ENCODE assay signal across 1 cellular context in genomic region chr22:38700789-38701628, GRCh38.
A peak's percentile ranks its signal among the peaks of the same experiment; 100 is the strongest.
TF ChIP-seq lines count a peak whose summit lies in the region.

JOSD1 (minus strand) TSS chr22:38700943; CDS start chr22:38699987, 956 bp downstream.

TF ChIP-seq in HepG2, 621 proteins besides CTCF, POLR2A, EP300 and RAD21 (continued from another document and continues in another):
- TF ChIP-seq E2F2 (CRISPR knock-in tag; IDR thresholded peaks at IDR 0.05; ENCODE audit: borderline replicate concordance) (peak; percentile 87), ESRRA (CRISPR knock-in tag; IDR thresholded peaks at IDR 0.05; ENCODE audit: low read depth) (no peak; the same call in 1 of the 2 replicates), ZNF619 (CRISPR knock-in tag; IDR thresholded peaks at IDR 0.05) (no peak), ZNF503 (CRISPR knock-in tag; IDR thresholded peaks at IDR 0.05) (peak; percentile 55; the same call in 1 of the 2 replicates), ATF1 (CRISPR knock-in tag; IDR thresholded peaks at IDR 0.05) (peak; percentile 89), ZNF180 (CRISPR knock-in tag; IDR thresholded peaks at IDR 0.05; ENCODE audit: borderline replicate concordance, low read depth) (peak; percentile 77; the same call in 1 of the 2 replicates), DR1 (CRISPR knock-in tag; IDR thresholded peaks at IDR 0.05) (no peak), HOMEZ (CRISPR knock-in tag; IDR thresholded peaks at IDR 0.05; ENCODE audit: low read depth) (no peak), HOXA3 (CRISPR knock-in tag; IDR thresholded peaks at IDR 0.05) (peak; percentile 100), KLF15 (CRISPR knock-in tag; IDR thresholded peaks at IDR 0.05; ENCODE audit: borderline replicate concordance) (peak; percentile 67; the same call in 1 of the 2 replicates), ADNP (CRISPR knock-in tag; IDR thresholded peaks at IDR 0.05) (no peak), TRIM24 (CRISPR knock-in tag; IDR thresholded peaks at IDR 0.05) (no peak), SRSF1 (optimal IDR thresholded peaks at IDR 0.05; ENCODE audit: low read depth, low read length) (peak; percentile 70), ZBTB25 (CRISPR knock-in tag; IDR thresholded peaks at IDR 0.05) (peak; percentile 79; the same call in 1 of the 2 replicates), ARID4A (CRISPR knock-in tag; IDR thresholded peaks at IDR 0.05; ENCODE audit: borderline replicate concordance) (peak; percentile 90; the same call in 1 of the 2 replicates), ATAD3A (CRISPR knock-in tag; IDR thresholded peaks at IDR 0.05) (no peak), ZNF317 (CRISPR knock-in tag; IDR thresholded peaks at IDR 0.05) (no peak), JUN (CRISPR knock-in tag; IDR thresholded peaks at IDR 0.05) (peak; percentile 86), CC2D1A (CRISPR knock-in tag; IDR thresholded peaks at IDR 0.05) (no peak), PPARG (CRISPR knock-in tag; conservative IDR thresholded peaks at IDR 0.05) (peak; percentile 37; the same call in 1 of the 2 replicates), ZNF460 (CRISPR knock-in tag; IDR thresholded peaks at IDR 0.05; ENCODE audit: borderline replicate concordance) (no peak), ZBTB38 (CRISPR knock-in tag; IDR thresholded peaks at IDR 0.05) (peak; percentile 73), THRA (CRISPR knock-in tag; IDR thresholded peaks at IDR 0.05; ENCODE audit: borderline replicate concordance) (no peak), ZNF430 (CRISPR knock-in tag; IDR thresholded peaks at IDR 0.05) (peak; percentile 77; the same call in 1 of the 2 replicates), MED8 (CRISPR knock-in tag; IDR thresholded peaks at IDR 0.05; ENCODE audit: insufficient replicate concordance) (peak; percentile 65), ZBTB2 (CRISPR knock-in tag; IDR thresholded peaks at IDR 0.05; ENCODE audit: low read depth) (peak; percentile 84), SIN3B (IDR thresholded peaks at IDR 0.05; ENCODE audit: low read length) (0 out of 2 replicates have a peak, but pooled peaks have one; percentile 13), RBFOX2 (IDR thresholded peaks at IDR 0.05; ENCODE audit: low read depth, low read length) (peak; percentile 93), MED1 (CRISPR knock-in tag; IDR thresholded peaks at IDR 0.05) (peak; percentile 80; the same call in 1 of the 2 replicates), CREM (IDR thresholded peaks at IDR 0.05) (peak; percentile 87), CREM (CRISPR knock-in tag; IDR thresholded peaks at IDR 0.05) (peak; percentile 87), ZNF598 (CRISPR knock-in tag; IDR thresholded peaks at IDR 0.05; ENCODE audit: borderline replicate concordance) (no peak), ZNF382 (CRISPR knock-in tag; IDR thresholded peaks at IDR 0.05; ENCODE audit: borderline replicate concordance) (no peak), AHR (CRISPR knock-in tag; IDR thresholded peaks at IDR 0.05) (peak; percentile 41; the same call in 1 of the 2 replicates), ZNF101 (CRISPR knock-in tag; IDR thresholded peaks at IDR 0.05; ENCODE audit: borderline replicate concordance, low read depth) (no peak), ZNF552 (CRISPR knock-in tag; IDR thresholded peaks at IDR 0.05; ENCODE audit: borderline replicate concordance) (no peak), CBFB (CRISPR knock-in tag; IDR thresholded peaks at IDR 0.05) (peak; percentile 74; the same call in 1 of the 2 replicates), SMARCE1 (IDR thresholded peaks at IDR 0.05; ENCODE audit: borderline replicate concordance) (no peak), BRD4 (CRISPR knock-in tag; IDR thresholded peaks at IDR 0.05) (no peak; the same call in none of the 2 replicates), MTERF4 (CRISPR knock-in tag; IDR thresholded peaks at IDR 0.05) (no peak; the same call in 1 of the 2 replicates), ZNF616 (CRISPR knock-in tag; IDR thresholded peaks at IDR 0.05; ENCODE audit: low read depth) (0 out of 2 replicates have a peak, but pooled peaks have one; percentile 50), ZSCAN25 (CRISPR knock-in tag; IDR thresholded peaks at IDR 0.05) (peak; percentile 80; the same call in 1 of the 2 replicates), SNAPC5 (CRISPR knock-in tag; IDR thresholded peaks at IDR 0.05; ENCODE audit: borderline replicate concordance) (no peak), ZBTB21 (CRISPR knock-in tag; IDR thresholded peaks at IDR 0.05) (peak; percentile 99), AKNA (CRISPR knock-in tag; IDR thresholded peaks at IDR 0.05; ENCODE audit: borderline replicate concordance) (no peak), PCBP1 (IDR thresholded peaks at IDR 0.05; ENCODE audit: borderline replicate concordance, low read depth, low read length) (no peak)
